21 cellular contexts compared by ENCODE assay signal in genomic region chr13:20831254-20831653, GRCh38.
"Had no signal": no experiment of that assay in that cellular context is flagged by ENCODE, and none has a peak within 500 bp of the region (broad histone marks: within the 10 kb centered on the region; RNA-seq: fewer than 3 reads in every experiment).

No MANE protein-coding gene starts in this region.

- H3K4me3 ChIP-seq: ovary, right lobe of liver, thoracic aorta, upper lobe of left lung had no signal

- ATAC-seq: activated T-cell treated with anti-CD3 and anti-CD28 coated beads, Interleukin-2, amount 50 U/mL, for 72 hours; right lobe of liver had no signal

- DNase-seq: activated CD4-positive, alpha-beta T cell treated with anti-CD3 and anti-CD28 coated beads for 4 hours; activated CD4-positive, alpha-beta T cell treated with anti-CD3 and anti-CD28 coated beads, Interleukin-2, amount 50 U/mL, for 48 hours; activated CD4-positive, CD25-positive, alpha-beta regulatory T cell; activated CD8-positive, alpha-beta memory T cell treated with anti-CD3 and anti-CD28 coated beads, Interleukin-2, amount 50 U/mL, for 48 hours; activated effector memory CD4-positive, alpha-beta T cell treated with anti-CD3 and anti-CD28 coated beads, Interleukin-2, amount 50 U/mL, for 16 hours; activated naive CD4-positive, alpha-beta T cell treated with anti-CD3 and anti-CD28 coated beads, Interleukin-2, amount 10 ng/mL, durations not matched to agents 7 days and 5 days; activated T-cell treated with anti-CD3 and anti-CD28 coated beads, Interleukin-2, amount 50 U/mL, for 72 hours; amygdala; cerebellar nuclear complex; cortex of kidney; hippocampal formation; ovary; right lobe of liver; stimulated activated CD4-positive, alpha-beta T cell treated with anti-CD3 and anti-CD28 coated beads, Interleukin-4, amount 100 ng/mL, for 1 hour; stimulated activated naive CD4-positive, alpha-beta T cell; T-helper 1 cell; T-helper 9 cell; upper lobe of left lung had no signal

- H3K36me3 ChIP-seq: ovary, thoracic aorta had no signal

- FAIRE-seq: bronchial epithelial cell had no signal

- H3K9me3 ChIP-seq: neutrophil, ovary, right lobe of liver, thoracic aorta, upper lobe of left lung had no signal

- H3K27me3 ChIP-seq: neutrophil, ovary, right lobe of liver, upper lobe of left lung had no signal

- H3K27ac ChIP-seq: neutrophil, ovary, right lobe of liver, thoracic aorta, upper lobe of left lung had no signal
